ENCODE assay signal across 19 cellular contexts in genomic region chr9:12996971-12997370, GRCh38.
DNase-seq lines count a peak whose midpoint lies in the region; ATAC-seq and TF ChIP-seq lines count a peak whose summit lies in the region.
"Had no signal": no experiment of that assay in that cellular context is flagged by ENCODE, and none has a peak within 500 bp of the region (broad histone marks: within the 10 kb centered on the region; RNA-seq: fewer than 3 reads in every experiment).

No MANE protein-coding gene starts in this region.

- DNase-seq in NCI-H345 (lab: John Stamatoyannopoulos, UW), result peak; percentile 14
- DNase-seq in NCI-H345 treated with DMSO at 0.1 percent for 48 hours (lab: John Stamatoyannopoulos, UW; ENCODE audit: unreplicated experiment), result no peak
- DNase-seq in NCI-H2107 treated with DMSO at 0.1 percent for 48 hours (lab: John Stamatoyannopoulos, UW; ENCODE audit: unreplicated experiment), result peak; percentile 53
- DNase-seq in astrocyte of the hippocampus (ENCODE audit: low read depth, low spot score), result peak; percentile 59
- DNase-seq in osteocyte (ENCODE audit: extremely low spot score, unreplicated experiment), result no peak
- DNase-seq in HT-29 (ENCODE audit: low spot score), result no peak
- DNase-seq: 8988T; BE2C; CD4-positive, CD25-positive, alpha-beta regulatory T cell; COR-L47; HFFc6; MV-4-11; NCI-H1436; NCI-H1930; NCI-H510A treated with DMSO at 0.1 percent for 48 hours; Peyer's patch had no signal

- H3K27ac Mint-ChIP-seq in osteocyte (ENCODE audit: unreplicated experiment), result peak overlapping the region; percentile 78
- H3K27ac Mint-ChIP-seq: CD4-positive, CD25-positive, alpha-beta regulatory T cell; HFFc6 had no signal

- H3K4me1 Mint-ChIP-seq in osteocyte (ENCODE audit: unreplicated experiment), result peaks cover 35% of the 10 kb centered on the region
- H3K4me1 Mint-ChIP-seq: CD4-positive, CD25-positive, alpha-beta regulatory T cell had no signal

- H3K27me3 Mint-ChIP-seq in osteocyte (ENCODE audit: unreplicated experiment), result no peaks in the 10 kb centered on the region
- H3K27me3 Mint-ChIP-seq: CD4-positive, CD25-positive, alpha-beta regulatory T cell had no signal

- H3K9me3 Mint-ChIP-seq in osteocyte (ENCODE audit: unreplicated experiment), result peaks cover 2% of the 10 kb centered on the region
- H3K9me3 Mint-ChIP-seq: HFFc6 had no signal

- no peak for TF ChIP-seq CTCF in osteocyte (IDR thresholded peaks at IDR 0.05)

- no peak overlapping the region for H3K4me3 Mint-ChIP-seq in osteocyte (ENCODE audit: unreplicated experiment)
- H3K4me3 Mint-ChIP-seq: CD4-positive, CD25-positive, alpha-beta regulatory T cell; HFFc6 had no signal

- ATAC-seq in HG02981 (IDR thresholded peaks at IDR 0.05; ENCODE audit: unreplicated experiment) (no peak), GM21737 (IDR thresholded peaks at IDR 0.05; ENCODE audit: unreplicated experiment) (no peak)
- ATAC-seq: Right ventricle myocardium inferior had no signal

- no peaks in the 10 kb centered on the region for H3K36me3 Mint-ChIP-seq in osteocyte (ENCODE audit: unreplicated experiment)
- H3K36me3 Mint-ChIP-seq: CD4-positive, CD25-positive, alpha-beta regulatory T cell had no signal

Comparison
In these comparisons a context has a peak if more than half of its experiments do, and no peak if none do; other contexts are left out.
1. DNase-seq: peak in NCI-H345 (single experiment), NCI-H2107 treated with DMSO at 0.1 percent for 48 hours (single experiment) and astrocyte of the hippocampus (single experiment); none in NCI-H345 treated with DMSO at 0.1 percent for 48 hours (single experiment), osteocyte (single experiment) and HT-29 (single experiment).